Comparison of ENCODE assay signal across 10 cellular contexts in genomic region chr19:610071-610800, GRCh38. TPM values are rescaled to one million over a fixed set of nuclear protein-coding genes. Genes with fewer than 3 reads are reported as not detected.
A peak's percentile ranks its signal among the peaks of the same experiment; 100 is the strongest.
DNase-seq lines count a peak whose midpoint lies in the region; ATAC-seq and TF ChIP-seq lines count a peak whose summit lies in the region.
"Had no signal": no experiment of that assay in that cellular context is flagged by ENCODE, and none has a peak within 500 bp of the region (broad histone marks: within the 10 kb centered on the region; RNA-seq: fewer than 3 reads in every experiment).

No MANE protein-coding gene starts in this region.

- TF ChIP-seq POLR2A in vagina (IDR thresholded peaks at IDR 0.05) = no peak

- ATAC-seq in Right ventricle myocardium superior (ENCODE audit: poor library complexity) (peak; percentile 7), Right ventricle myocardium inferior (no peak), left lung (peak; percentile 6)
- ATAC-seq in activated T-cell treated with anti-CD3 and anti-CD28 coated beads, Interleukin-2, amount 50 U/mL, for 72 hours (replicated peaks in 1 of 2) = peak; percentile 8 to 16

- intact Hi-C loops in Right ventricle myocardium superior (cut with DNase I) = no loop called here
- intact Hi-C loops in Right ventricle myocardium inferior (cut with DNase I) = no loop called here
- intact Hi-C loops in left lung (cut with DNase I) = no loop called here
- intact Hi-C loops in vagina (cut with DNase I) = no loop called here

- no peaks in the 10 kb centered on the region for H3K9me3 Mint-ChIP-seq in activated T-cell treated with anti-CD3 and anti-CD28 coated beads, Interleukin-2, amount 50 U/mL, for 72 hours

- H3K27ac Mint-ChIP-seq in activated T-cell treated with anti-CD3 and anti-CD28 coated beads, Interleukin-2, amount 50 U/mL, for 72 hours = no peak overlapping the region

- DNase-seq in Right ventricle myocardium superior (no peak), Right ventricle myocardium inferior (ENCODE audit: missing footprints) (no peak), left lung (no peak), vagina (ENCODE audit: extremely low spot score in 2 of 2) (no peak), foreskin fibroblast (no peak), islet precursor cell (no peak), globus pallidus (ENCODE audit: low spot score) (no peak)
- peak; percentile 42 to 43 for DNase-seq in activated T-cell treated with anti-CD3 and anti-CD28 coated beads, Interleukin-2, amount 50 U/mL, for 72 hours

- peaks cover 6 to 28% of the 10 kb centered on the region in 2 donors for H3K4me1 ChIP-seq in left lung
- H3K4me1 ChIP-seq in vagina = peaks cover 17% of the 10 kb centered on the region

- H3K4me3 ChIP-seq in left lung (peak overlapping the region in 1 of 2 donors; percentile 25), vagina (peak overlapping the region; percentile 26 to 43), foreskin fibroblast (ENCODE audit: low read depth in 1 of 2, low read length in 2 of 2) (no peak overlapping the region)

- peak overlapping the region; percentile 84 to 90 for H3K4me3 Mint-ChIP-seq in activated T-cell treated with anti-CD3 and anti-CD28 coated beads, Interleukin-2, amount 50 U/mL, for 72 hours

- H3K4me1 Mint-ChIP-seq in activated T-cell treated with anti-CD3 and anti-CD28 coated beads, Interleukin-2, amount 50 U/mL, for 72 hours (ENCODE audit: low read depth) = peaks cover 25% of the 10 kb centered on the region

- H3K9me3 ChIP-seq in left lung = no peaks in the 10 kb centered on the region
- no peaks in the 10 kb centered on the region for H3K9me3 ChIP-seq in vagina

- H3K36me3 ChIP-seq in left lung (no peaks in the 10 kb centered on the region), vagina (no peaks in the 10 kb centered on the region)

- TF ChIP-seq CTCF in left lung (IDR thresholded peaks at IDR 0.05) (no peak), vagina (IDR thresholded peaks at IDR 0.05) (no peak), foreskin fibroblast (IDR thresholded peaks at IDR 0.05; ENCODE audit: low read depth, low read length) (no peak)

- peaks cover 0 to 2% of the 10 kb centered on the region in 2 donors for H3K36me3 Mint-ChIP-seq in activated T-cell treated with anti-CD3 and anti-CD28 coated beads, Interleukin-2, amount 50 U/mL, for 72 hours (ENCODE audit: insufficient read depth in 2 of 2)

- no peaks in the 10 kb centered on the region for H3K27me3 Mint-ChIP-seq in activated T-cell treated with anti-CD3 and anti-CD28 coated beads, Interleukin-2, amount 50 U/mL, for 72 hours (ENCODE audit: low read depth)

- H3K27me3 ChIP-seq in left lung = peaks cover 0 to 41% of the 10 kb centered on the region in 2 donors
- H3K27me3 ChIP-seq in vagina = no peaks in the 10 kb centered on the region

- H3K27ac ChIP-seq in left lung = peak overlapping the region; percentile 13 to 66
- H3K27ac ChIP-seq in vagina = no peak overlapping the region
- H3K27ac ChIP-seq: C4-2B had no signal

RNA-seq across cellular contexts. Expression of gene HCN2, which starts 20.6 kb away (rescaled TPM):
- total RNA-seq in Right ventricle myocardium superior (4.1 TPM), Right ventricle myocardium inferior (4.5 TPM), left lung (under 1 TPM; 0.38 to 0.50 TPM), vagina (0.25 TPM)
- 1 to 10 TPM in 1 of 2 donors, under 1 TPM in 1; 0.81 to 1.1 TPM for total RNA-seq in activated T-cell treated with anti-CD3 and anti-CD28 coated beads, Interleukin-2, amount 50 U/mL, for 72 hours

RNA-seq across cellular contexts. Expression of gene POLRMT, which starts 23.1 kb away (rescaled TPM):
- total RNA-seq in Right ventricle myocardium superior (54.5 TPM), Right ventricle myocardium inferior (51.2 TPM), left lung (10 to 100 TPM; 28.5 to 36.9 TPM), vagina (33.9 TPM)
- total RNA-seq in activated T-cell treated with anti-CD3 and anti-CD28 coated beads, Interleukin-2, amount 50 U/mL, for 72 hours = 10 to 100 TPM; 62.7 to 79.0 TPM

RNA-seq across cellular contexts. Expression of gene FGF22, which starts 29.4 kb away (rescaled TPM):
- total RNA-seq in Right ventricle myocardium superior (not detected), Right ventricle myocardium inferior (not detected), left lung (under 1 TPM; 0.21 to 0.29 TPM), vagina (not detected)
- not detected for total RNA-seq in activated T-cell treated with anti-CD3 and anti-CD28 coated beads, Interleukin-2, amount 50 U/mL, for 72 hours
- total RNA-seq: kidney epithelial cell had no signal

RNA-seq across cellular contexts. Expression of gene BSG, which starts 37.8 kb away (rescaled TPM):
- total RNA-seq in Right ventricle myocardium superior (1,928 TPM), Right ventricle myocardium inferior (1,651 TPM), left lung (100 to 1,000 TPM; 339 to 457 TPM), vagina (231 TPM)
- total RNA-seq in activated T-cell treated with anti-CD3 and anti-CD28 coated beads, Interleukin-2, amount 50 U/mL, for 72 hours = 100 to 1,000 TPM; 144 to 162 TPM

RNA-seq across cellular contexts. Expression of gene RNF126, which starts 52.8 kb away (rescaled TPM):
- total RNA-seq in Right ventricle myocardium superior (21.2 TPM), Right ventricle myocardium inferior (19.7 TPM), left lung (10 to 100 TPM; 24.3 to 34.0 TPM), vagina (68.0 TPM)
- 10 to 100 TPM; 72.8 to 91.8 TPM for total RNA-seq in activated T-cell treated with anti-CD3 and anti-CD28 coated beads, Interleukin-2, amount 50 U/mL, for 72 hours

Comparison
In these comparisons a context has a peak if more than half of its experiments do, and no peak if none do; other contexts are left out.
1. DNase-seq: peak in activated T-cell treated with anti-CD3 and anti-CD28 coated beads, Interleukin-2, amount 50 U/mL, for 72 hours (2 of 2); none in Right ventricle myocardium superior (single experiment), Right ventricle myocardium inferior (single experiment), left lung (0 of 2), vagina (0 of 2), foreskin fibroblast (0 of 2), islet precursor cell (single experiment) and globus pallidus (single experiment).
2. H3K4me3 ChIP-seq: peak in vagina (2 of 2); none in foreskin fibroblast (0 of 2).